In genomic region chr12:19614601-19615442, GRCh38 we compare ENCODE assay signal across 19 cellular contexts.
DNase-seq lines count a peak whose midpoint lies in the region; ATAC-seq and TF ChIP-seq lines count a peak whose summit lies in the region.
"Had no signal": no experiment of that assay in that cellular context is flagged by ENCODE, and none has a peak within 500 bp of the region (broad histone marks: within the 10 kb centered on the region; RNA-seq: fewer than 3 reads in every experiment).

No MANE protein-coding gene starts in this region.

- ATAC-seq in right lobe of liver (peak; percentile 68 to 86 (median 78)), HG03457 (IDR thresholded peaks at IDR 0.05; ENCODE audit: unreplicated experiment) (no peak)
- no peak for ATAC-seq in CD4-positive, alpha-beta T cell (ENCODE audit: poor library complexity)

- POLR2A ChIA-PET in CD4-positive, alpha-beta T cell (lab: Charles Lee): no interaction called here

- H3K9ac ChIP-seq in mammary epithelial cell (ENCODE audit: insufficient read depth, low read length): no peak overlapping the region

- H3K9me3 ChIP-seq in right lobe of liver (no peaks in the 10 kb centered on the region), mammary epithelial cell (replicated peaks; ENCODE audit: insufficient read depth, low read length) (no peaks in the 10 kb centered on the region)
- H3K9me3 ChIP-seq in CD4-positive, alpha-beta T cell (ENCODE audit: control insufficient read depth, low read length): no peaks in the 10 kb centered on the region
- H3K9me3 ChIP-seq: SJCRH30 had no signal

- no peak overlapping the region for H3K27ac Mint-ChIP-seq in CD4-positive, alpha-beta T cell
- H3K27ac Mint-ChIP-seq: CD4-positive, CD25-positive, alpha-beta regulatory T cell had no signal

- H3K79me2 ChIP-seq in mammary epithelial cell (ENCODE audit: insufficient read depth, low read length): no peaks in the 10 kb centered on the region

- no peak overlapping the region for H2AFZ ChIP-seq in mammary epithelial cell (ENCODE audit: low read depth, low read length)

- CTCF ChIA-PET in CD4-positive, alpha-beta T cell (lab: Charles Lee): no interaction called here
- CTCF ChIA-PET in mammary epithelial cell (lab: Charles Lee; ENCODE audit: low non-redundant PET): no interaction called here

- H4K20me1 ChIP-seq in mammary epithelial cell (ENCODE audit: insufficient read depth, low read length): no peaks in the 10 kb centered on the region

- H3K27me3 Mint-ChIP-seq in CD4-positive, alpha-beta T cell: no peaks in the 10 kb centered on the region
- H3K27me3 Mint-ChIP-seq: CD4-positive, CD25-positive, alpha-beta regulatory T cell had no signal

- H3K4me3 ChIP-seq in epithelial cell of esophagus (ENCODE audit: low read length): no peak overlapping the region
- H3K4me3 ChIP-seq in right lobe of liver: no peak overlapping the region
- no peak overlapping the region for H3K4me3 ChIP-seq in mammary epithelial cell (replicated peaks in 1 of 3; ENCODE audit: insufficient read depth in 1 of 3, low read depth in 2 of 3, low read length in 3 of 3)
- H3K4me3 ChIP-seq: SJCRH30 had no signal

- in situ Hi-C loops in G401 (cut with HindIII; ENCODE audit: low sequenced_read_pairs) (no loop called here), mammary epithelial cell (cut with MboI; ENCODE audit: low sequenced_read_pairs in 2 of 2) (no loop called here)

- intact Hi-C loops in right lobe of liver (cut with DNase I) (no loop called here), mammary epithelial cell (cut with micrococcal nuclease) (no loop called here)
- intact Hi-C loops in CD4-positive, alpha-beta T cell (cut with DNase I, micrococcal nuclease): no loop called here

- dilution Hi-C loops in mammary epithelial cell (cut with HindIII; ENCODE audit: low sequenced_read_pairs): no loop called here

- peak; percentile 69 for DNase-seq in G401 (ENCODE audit: low spot score)
- peak; percentile 38 for DNase-seq in NCI-H1694 (lab: John Stamatoyannopoulos, UW)
- peak; percentile 32 for DNase-seq in epithelial cell of esophagus (ENCODE audit: low read depth)
- no peak for DNase-seq in right lobe of liver
- no peak for DNase-seq in CD4-positive, alpha-beta T cell
- DNase-seq in mammary epithelial cell: no peak
- DNase-seq in COR-L47 (lab: John Stamatoyannopoulos, UW): no peak
- DNase-seq: ACHN; CD4-positive, CD25-positive, alpha-beta regulatory T cell; IMR-90; MV-4-11; NCI-H1417 treated with DMSO at 0.1 percent for 48 hours; NCI-H2081 treated with DMSO at 0.1 percent for 48 hours; NCI-H69; NK-92 treated with Interleukin-12 subunit alpha and Interleukin-12 subunit beta, amount 100 ng/mL, for 24 hours; OCI-M1; RPMI8226; SJCRH30 had no signal

- WGBS in right lobe of liver (ENCODE audit: insufficient coverage, low coverage, low lambda C conversion rate, missing lambda C conversion rate): 37% methylated on average over 6 of the region's 6 CpGs
- 55% methylated on average over 6 of the region's 6 CpGs for WGBS in mammary epithelial cell (ENCODE audit: low coverage, missing lambda C conversion rate)

- peaks cover 8% of the 10 kb centered on the region for H3K4me1 Mint-ChIP-seq in CD4-positive, alpha-beta T cell (ENCODE audit: low read depth)

- no TSS peak for BruUV-seq in mammary epithelial cell (replicated peaks; lab: Mats Ljungman, UMichigan)

- no peak overlapping the region for H3K27ac ChIP-seq in right lobe of liver
- no peak overlapping the region for H3K27ac ChIP-seq in CD4-positive, alpha-beta T cell (ENCODE audit: low read depth, low read length)
- H3K27ac ChIP-seq in mammary epithelial cell (ENCODE audit: insufficient read depth, low read depth, low read length): no peak overlapping the region
- H3K27ac ChIP-seq: SJCRH30 had no signal

- H3K4me3 Mint-ChIP-seq in CD4-positive, alpha-beta T cell: no peak overlapping the region
- H3K4me3 Mint-ChIP-seq: CD4-positive, CD25-positive, alpha-beta regulatory T cell had no signal

- H3K27me3 ChIP-seq in right lobe of liver (no peaks in the 10 kb centered on the region), mammary epithelial cell (ENCODE audit: insufficient read depth, low read length) (no peaks in the 10 kb centered on the region)
- H3K27me3 ChIP-seq in CD4-positive, alpha-beta T cell (ENCODE audit: control insufficient read depth, insufficient read depth, low read length): no peaks in the 10 kb centered on the region
- H3K27me3 ChIP-seq: SJCRH30 had no signal

- no peaks in the 10 kb centered on the region for H3K36me3 ChIP-seq in right lobe of liver
- no peaks in the 10 kb centered on the region for H3K36me3 ChIP-seq in mammary epithelial cell (ENCODE audit: insufficient read depth, low read length)
- H3K36me3 ChIP-seq: SJCRH30 had no signal

- TF ChIP-seq POLR2A in right lobe of liver (IDR thresholded peaks at IDR 0.05): no peak

- H3K36me3 Mint-ChIP-seq in CD4-positive, alpha-beta T cell (ENCODE audit: low read depth): peaks cover 18% of the 10 kb centered on the region

- H3K4me1 ChIP-seq in right lobe of liver (peaks cover 0 to 7% (median 2%) of the 10 kb centered on the region in 4 donors), mammary epithelial cell (ENCODE audit: insufficient read depth, low read length) (no peaks in the 10 kb centered on the region)
- H3K4me1 ChIP-seq: SJCRH30 had no signal

- no peak overlapping the region for H3K4me2 ChIP-seq in mammary epithelial cell (ENCODE audit: insufficient read depth, low read depth, low read length)

- TF ChIP-seq CTCF in epithelial cell of esophagus (IDR thresholded peaks at IDR 0.05; ENCODE audit: insufficient read depth, low read depth, low read length, missing control alignments) (no peak), right lobe of liver (IDR thresholded peaks at IDR 0.05) (no peak), mammary epithelial cell (conservative IDR thresholded peaks at IDR 0.05 in 1 of 2, IDR thresholded peaks at IDR 0.05 in 1 of 2; ENCODE audit: extremely low read depth in 1 of 2, insufficient read depth in 1 of 2, low read depth in 1 of 2, low read length in 2 of 2) (no peak)
- TF ChIP-seq CTCF in CD4-positive, alpha-beta T cell (IDR thresholded peaks at IDR 0.05): no peak

- peaks cover 10% of the 10 kb centered on the region for H3K9me3 Mint-ChIP-seq in CD4-positive, alpha-beta T cell

Comparison
In these comparisons a context has a peak if more than half of its experiments do, and no peak if none do; other contexts are left out.
1. DNase-seq: peak in G401 (single experiment), NCI-H1694 (single experiment) and epithelial cell of esophagus (single experiment); none in right lobe of liver (0 of 3), CD4-positive, alpha-beta T cell (0 of 10), mammary epithelial cell (single experiment) and COR-L47 (single experiment).
2. ATAC-seq: peak in right lobe of liver (4 of 4); none in CD4-positive, alpha-beta T cell (single experiment) and HG03457 (single experiment).